Comparison of ENCODE assay signal across 1 cellular context in the genomic region with DNA sequence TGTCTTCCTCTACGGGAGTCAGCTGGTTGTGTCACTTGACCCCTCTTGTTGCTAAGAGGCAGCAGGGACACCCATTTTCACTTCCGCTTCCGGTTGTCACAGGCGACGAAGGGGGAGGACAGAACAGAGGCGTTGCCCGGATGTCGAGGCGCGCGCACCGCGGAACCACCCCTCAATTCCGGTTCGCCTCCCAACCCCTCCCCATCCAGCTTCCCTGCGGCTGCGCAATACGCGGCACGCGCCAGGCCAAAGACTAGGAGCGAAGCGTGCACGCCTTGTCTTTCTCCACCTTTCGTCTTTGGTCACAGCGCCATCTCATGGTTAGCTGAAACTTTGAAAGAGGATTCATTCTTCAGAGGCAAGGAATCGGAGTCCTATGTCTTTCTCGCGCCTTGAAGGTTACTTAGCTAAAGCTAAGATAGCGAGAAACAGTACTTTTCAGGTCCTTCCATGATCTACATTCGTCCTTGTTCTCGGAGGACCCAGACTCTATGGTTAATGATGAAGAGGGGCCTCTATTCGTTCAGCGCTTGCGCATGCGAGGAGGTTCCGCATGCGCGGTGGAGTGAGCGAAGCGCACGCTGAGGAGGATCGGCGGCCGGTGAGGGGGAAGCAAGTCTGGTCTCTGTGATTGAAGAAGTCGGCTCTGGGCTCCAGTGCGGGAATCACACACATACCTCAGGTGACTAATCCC.
TF ChIP-seq lines count a peak whose summit lies in the region.

ATP6V1D (minus strand) TSS at position 30 of the 694 bp plus-strand sequence. CDS start 106 bp downstream, outside the sequence.
EIF2S1 (plus strand) TSS at position 554 of the 694 bp plus-strand sequence. CDS start 4,440 bp downstream, outside the sequence.

TF ChIP-seq in K562, 482 proteins besides CTCF, POLR2A, EP300 and RAD21 (continued from another document and continues in another):
- TF ChIP-seq, protein P1, sequence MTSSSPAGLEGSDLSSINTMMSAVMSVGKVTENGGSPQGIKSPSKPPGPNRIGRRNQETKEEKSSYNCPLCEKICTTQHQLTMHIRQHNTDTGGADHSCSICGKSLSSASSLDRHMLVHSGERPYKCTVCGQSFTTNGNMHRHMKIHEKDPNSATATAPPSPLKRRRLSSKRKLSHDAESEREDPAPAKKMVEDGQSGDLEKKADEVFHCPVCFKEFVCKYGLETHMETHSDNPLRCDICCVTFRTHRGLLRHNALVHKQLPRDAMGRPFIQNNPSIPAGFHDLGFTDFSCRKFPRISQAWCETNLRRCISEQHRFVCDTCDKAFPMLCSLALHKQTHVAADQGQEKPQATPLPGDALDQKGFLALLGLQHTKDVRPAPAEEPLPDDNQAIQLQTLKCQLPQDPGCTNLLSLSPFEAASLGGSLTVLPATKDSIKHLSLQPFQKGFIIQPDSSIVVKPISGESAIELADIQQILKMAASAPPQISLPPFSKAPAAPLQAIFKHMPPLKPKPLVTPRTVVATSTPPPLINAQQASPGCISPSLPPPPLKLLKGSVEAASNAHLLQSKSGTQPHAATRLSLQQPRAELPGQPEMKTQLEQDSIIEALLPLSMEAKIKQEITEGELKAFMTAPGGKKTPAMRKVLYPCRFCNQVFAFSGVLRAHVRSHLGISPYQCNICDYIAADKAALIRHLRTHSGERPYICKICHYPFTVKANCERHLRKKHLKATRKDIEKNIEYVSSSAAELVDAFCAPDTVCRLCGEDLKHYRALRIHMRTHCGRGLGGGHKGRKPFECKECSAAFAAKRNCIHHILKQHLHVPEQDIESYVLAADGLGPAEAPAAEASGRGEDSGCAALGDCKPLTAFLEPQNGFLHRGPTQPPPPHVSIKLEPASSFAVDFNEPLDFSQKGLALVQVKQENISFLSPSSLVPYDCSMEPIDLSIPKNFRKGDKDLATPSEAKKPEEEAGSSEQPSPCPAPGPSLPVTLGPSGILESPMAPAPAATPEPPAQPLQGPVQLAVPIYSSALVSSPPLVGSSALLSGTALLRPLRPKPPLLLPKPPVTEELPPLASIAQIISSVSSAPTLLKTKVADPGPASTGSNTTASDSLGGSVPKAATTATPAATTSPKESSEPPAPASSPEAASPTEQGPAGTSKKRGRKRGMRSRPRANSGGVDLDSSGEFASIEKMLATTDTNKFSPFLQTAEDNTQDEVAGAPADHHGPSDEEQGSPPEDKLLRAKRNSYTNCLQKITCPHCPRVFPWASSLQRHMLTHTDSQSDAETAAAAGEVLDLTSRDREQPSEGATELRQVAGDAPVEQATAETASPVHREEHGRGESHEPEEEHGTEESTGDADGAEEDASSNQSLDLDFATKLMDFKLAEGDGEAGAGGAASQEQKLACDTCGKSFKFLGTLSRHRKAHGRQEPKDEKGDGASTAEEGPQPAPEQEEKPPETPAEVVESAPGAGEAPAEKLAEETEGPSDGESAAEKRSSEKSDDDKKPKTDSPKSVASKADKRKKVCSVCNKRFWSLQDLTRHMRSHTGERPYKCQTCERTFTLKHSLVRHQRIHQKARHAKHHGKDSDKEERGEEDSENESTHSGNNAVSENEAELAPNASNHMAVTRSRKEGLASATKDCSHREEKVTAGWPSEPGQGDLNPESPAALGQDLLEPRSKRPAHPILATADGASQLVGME (CRISPR knock-in tag; IDR thresholded peaks at IDR 0.05) = 0 out of 2 replicates have a peak, but pooled peaks have one; percentile 30
- TF ChIP-seq ZNF407 (IDR thresholded peaks at IDR 0.05; ENCODE audit: low read depth) = no peak
- no peak for TF ChIP-seq RNF219 (CRISPR knock-in tag; IDR thresholded peaks at IDR 0.05)
- TF ChIP-seq PHF21A (IDR thresholded peaks at IDR 0.05; ENCODE audit: borderline replicate concordance, low read depth) = no peak
- no peak for TF ChIP-seq MTA1 (IDR thresholded peaks at IDR 0.05; ENCODE audit: borderline replicate concordance)
- TF ChIP-seq SNRNP70 (optimal IDR thresholded peaks at IDR 0.05; ENCODE audit: low read depth, low read length) = no peak
- no peak for TF ChIP-seq NR3C1 (CRISPR knock-in tag; IDR thresholded peaks at IDR 0.05)
- TF ChIP-seq TRIM28 (IDR thresholded peaks at IDR 0.05) = no peak
- TF ChIP-seq, protein P2, sequence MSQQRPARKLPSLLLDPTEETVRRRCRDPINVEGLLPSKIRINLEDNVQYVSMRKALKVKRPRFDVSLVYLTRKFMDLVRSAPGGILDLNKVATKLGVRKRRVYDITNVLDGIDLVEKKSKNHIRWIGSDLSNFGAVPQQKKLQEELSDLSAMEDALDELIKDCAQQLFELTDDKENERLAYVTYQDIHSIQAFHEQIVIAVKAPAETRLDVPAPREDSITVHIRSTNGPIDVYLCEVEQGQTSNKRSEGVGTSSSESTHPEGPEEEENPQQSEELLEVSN (IDR thresholded peaks at IDR 0.05; ENCODE audit: borderline replicate concordance in 1 of 2, extremely low read depth in 1 of 2, insufficient read depth in 1 of 2, insufficient read length in 1 of 2, low read depth in 1 of 2, low read length in 1 of 2, poor library complexity in 1 of 2, severe bottlenecking in 1 of 2) = peak in 1 of 2 experiments; percentile 17
- TF ChIP-seq, protein P3, sequence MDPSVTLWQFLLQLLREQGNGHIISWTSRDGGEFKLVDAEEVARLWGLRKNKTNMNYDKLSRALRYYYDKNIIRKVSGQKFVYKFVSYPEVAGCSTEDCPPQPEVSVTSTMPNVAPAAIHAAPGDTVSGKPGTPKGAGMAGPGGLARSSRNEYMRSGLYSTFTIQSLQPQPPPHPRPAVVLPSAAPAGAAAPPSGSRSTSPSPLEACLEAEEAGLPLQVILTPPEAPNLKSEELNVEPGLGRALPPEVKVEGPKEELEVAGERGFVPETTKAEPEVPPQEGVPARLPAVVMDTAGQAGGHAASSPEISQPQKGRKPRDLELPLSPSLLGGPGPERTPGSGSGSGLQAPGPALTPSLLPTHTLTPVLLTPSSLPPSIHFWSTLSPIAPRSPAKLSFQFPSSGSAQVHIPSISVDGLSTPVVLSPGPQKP (CRISPR knock-in tag; IDR thresholded peaks at IDR 0.05) = no peak
- TF ChIP-seq ZNF277 (CRISPR knock-in tag; IDR thresholded peaks at IDR 0.05; ENCODE audit: borderline replicate concordance) = no peak
- TF ChIP-seq XRCC3 (IDR thresholded peaks at IDR 0.05) = no peak
- TF ChIP-seq, protein P4, sequence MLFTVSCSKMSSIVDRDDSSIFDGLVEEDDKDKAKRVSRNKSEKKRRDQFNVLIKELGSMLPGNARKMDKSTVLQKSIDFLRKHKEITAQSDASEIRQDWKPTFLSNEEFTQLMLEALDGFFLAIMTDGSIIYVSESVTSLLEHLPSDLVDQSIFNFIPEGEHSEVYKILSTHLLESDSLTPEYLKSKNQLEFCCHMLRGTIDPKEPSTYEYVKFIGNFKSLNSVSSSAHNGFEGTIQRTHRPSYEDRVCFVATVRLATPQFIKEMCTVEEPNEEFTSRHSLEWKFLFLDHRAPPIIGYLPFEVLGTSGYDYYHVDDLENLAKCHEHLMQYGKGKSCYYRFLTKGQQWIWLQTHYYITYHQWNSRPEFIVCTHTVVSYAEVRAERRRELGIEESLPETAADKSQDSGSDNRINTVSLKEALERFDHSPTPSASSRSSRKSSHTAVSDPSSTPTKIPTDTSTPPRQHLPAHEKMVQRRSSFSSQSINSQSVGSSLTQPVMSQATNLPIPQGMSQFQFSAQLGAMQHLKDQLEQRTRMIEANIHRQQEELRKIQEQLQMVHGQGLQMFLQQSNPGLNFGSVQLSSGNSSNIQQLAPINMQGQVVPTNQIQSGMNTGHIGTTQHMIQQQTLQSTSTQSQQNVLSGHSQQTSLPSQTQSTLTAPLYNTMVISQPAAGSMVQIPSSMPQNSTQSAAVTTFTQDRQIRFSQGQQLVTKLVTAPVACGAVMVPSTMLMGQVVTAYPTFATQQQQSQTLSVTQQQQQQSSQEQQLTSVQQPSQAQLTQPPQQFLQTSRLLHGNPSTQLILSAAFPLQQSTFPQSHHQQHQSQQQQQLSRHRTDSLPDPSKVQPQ (CRISPR knock-in tag; IDR thresholded peaks at IDR 0.05; ENCODE audit: borderline replicate concordance) = no peak
- no peak for TF ChIP-seq ZSCAN29 (IDR thresholded peaks at IDR 0.05)
- no peak for TF ChIP-seq BMI1 (IDR thresholded peaks at IDR 0.05; ENCODE audit: low read length)
- TF ChIP-seq PRMT5 (CRISPR knock-in tag; IDR thresholded peaks at IDR 0.05) = no peak
- no peak for TF ChIP-seq ZNF23 (CRISPR knock-in tag; IDR thresholded peaks at IDR 0.05)
- no peak for TF ChIP-seq BRD4 (IDR thresholded peaks at IDR 0.05)
- no peak for TF ChIP-seq ZBTB34 (CRISPR knock-in tag; IDR thresholded peaks at IDR 0.05)
- TF ChIP-seq ZNF239 (CRISPR knock-in tag; IDR thresholded peaks at IDR 0.05) = no peak
- TF ChIP-seq KDM4B (IDR thresholded peaks at IDR 0.05; ENCODE audit: borderline replicate concordance in 2 of 2, low read depth in 1 of 2) = peak in 1 of 2 experiments; percentile 87; a peak in 2 of 4 replicates
- TF ChIP-seq ZNF12 (CRISPR knock-in tag; IDR thresholded peaks at IDR 0.05) = no peak
